8 cellular contexts compared by ENCODE assay signal in genomic region chr11:44568706-44569473, GRCh38. TPM values are rescaled to one million over a fixed set of nuclear protein-coding genes. Genes with fewer than 3 reads are reported as not detected.
A peak's percentile ranks its signal among the peaks of the same experiment; 100 is the strongest.
DNase-seq lines count a peak whose midpoint lies in the region; ATAC-seq and TF ChIP-seq lines count a peak whose summit lies in the region.

No MANE protein-coding gene starts in this region.

- no peaks in the 10 kb centered on the region for H3K27me3 Mint-ChIP-seq in activated CD8-positive, alpha-beta T cell treated with anti-CD3 and anti-CD28 coated beads, Interleukin-2, amount 10 ng/mL, durations not matched to agents 7 days and 5 days (ENCODE audit: low read depth)
- no peaks in the 10 kb centered on the region for H3K27me3 Mint-ChIP-seq in natural killer cell treated with Interleukin-12 subunit alpha and Interleukin-12 subunit beta and Interleukin-15 and Interleukin-18, amount 100 ng/mL, for 72 hours
- no peaks in the 10 kb centered on the region for H3K27me3 Mint-ChIP-seq in stimulated activated naive CD8-positive, alpha-beta T cell treated with anti-CD3 and anti-CD28 coated beads, Interleukin-15, amount 100 ng/mL, for 72 hours

- H3K4me2 ChIP-seq in Loucy (ENCODE audit: low read depth, low read length, poor library complexity, severe bottlenecking) = peak overlapping the region; percentile 94

- peak overlapping the region; percentile 87 for H3K4me3 Mint-ChIP-seq in activated CD8-positive, alpha-beta T cell treated with anti-CD3 and anti-CD28 coated beads, Interleukin-2, amount 10 ng/mL, durations not matched to agents 7 days and 5 days
- H3K4me3 Mint-ChIP-seq in natural killer cell treated with Interleukin-12 subunit alpha and Interleukin-12 subunit beta and Interleukin-15 and Interleukin-18, amount 100 ng/mL, for 72 hours = peak overlapping the region; percentile 79
- H3K4me3 Mint-ChIP-seq in stimulated activated naive CD8-positive, alpha-beta T cell treated with anti-CD3 and anti-CD28 coated beads, Interleukin-15, amount 100 ng/mL, for 72 hours = peak overlapping the region; percentile 88 to 92

- no peaks in the 10 kb centered on the region for H3K9me2 ChIP-seq in Loucy (replicated peaks; ENCODE audit: low read depth, low read length)

- CTCF ChIA-PET in activated CD8-positive, alpha-beta T cell treated with anti-CD3 and anti-CD28 coated beads, Interleukin-2, amount 10 ng/mL, durations not matched to agents 7 days and 5 days (lab: Charles Lee) = interaction anchor here (0.9 to 3.5 kb wide), 6 partner anchors 9 to 48 kb away, joined by 3 to 18 read pairs (median 8); no protein-coding TSS in a partner anchor

- H3K27ac Mint-ChIP-seq in activated CD8-positive, alpha-beta T cell treated with anti-CD3 and anti-CD28 coated beads, Interleukin-2, amount 10 ng/mL, durations not matched to agents 7 days and 5 days = peak overlapping the region; percentile 84
- H3K27ac Mint-ChIP-seq in natural killer cell treated with Interleukin-12 subunit alpha and Interleukin-12 subunit beta and Interleukin-15 and Interleukin-18, amount 100 ng/mL, for 72 hours = peak overlapping the region; percentile 76 to 89
- H3K27ac Mint-ChIP-seq in stimulated activated naive CD8-positive, alpha-beta T cell treated with anti-CD3 and anti-CD28 coated beads, Interleukin-15, amount 100 ng/mL, for 72 hours = peak overlapping the region; percentile 83 to 94

- H4K20me1 ChIP-seq in Loucy (ENCODE audit: insufficient read depth, low read length, poor library complexity, severe bottlenecking) = peaks cover 13% of the 10 kb centered on the region

- POLR2A ChIA-PET in activated CD8-positive, alpha-beta T cell treated with anti-CD3 and anti-CD28 coated beads, Interleukin-2, amount 10 ng/mL, durations not matched to agents 7 days and 5 days (lab: Charles Lee) = interaction anchor here (0.6 to 1.7 kb wide), 8 partner anchors 9 to 1210 kb away, joined by 3 to 12 read pairs (median 4); partner anchors contain the start of gene TTC17

- H3K4me1 ChIP-seq in Loucy (ENCODE audit: insufficient read depth, low read length, poor library complexity, severe bottlenecking) = peaks cover 81% of the 10 kb centered on the region

- H3K36me3 Mint-ChIP-seq in activated CD8-positive, alpha-beta T cell treated with anti-CD3 and anti-CD28 coated beads, Interleukin-2, amount 10 ng/mL, durations not matched to agents 7 days and 5 days (ENCODE audit: low read depth) = peaks cover 38% of the 10 kb centered on the region
- H3K36me3 Mint-ChIP-seq in natural killer cell treated with Interleukin-12 subunit alpha and Interleukin-12 subunit beta and Interleukin-15 and Interleukin-18, amount 100 ng/mL, for 72 hours = no peaks in the 10 kb centered on the region

- peaks cover 11% of the 10 kb centered on the region for H3F3A ChIP-seq in Loucy (ENCODE audit: low read depth)

- H3K9ac ChIP-seq in Loucy (ENCODE audit: low read depth, low read length, poor library complexity, severe bottlenecking) = peak overlapping the region; percentile 97

- H3K9me3 Mint-ChIP-seq in activated CD8-positive, alpha-beta T cell treated with anti-CD3 and anti-CD28 coated beads, Interleukin-2, amount 10 ng/mL, durations not matched to agents 7 days and 5 days (ENCODE audit: insufficient read depth) = no peaks in the 10 kb centered on the region
- no peaks in the 10 kb centered on the region for H3K9me3 Mint-ChIP-seq in natural killer cell treated with Interleukin-12 subunit alpha and Interleukin-12 subunit beta and Interleukin-15 and Interleukin-18, amount 100 ng/mL, for 72 hours
- H3K9me3 Mint-ChIP-seq in stimulated activated naive CD8-positive, alpha-beta T cell treated with anti-CD3 and anti-CD28 coated beads, Interleukin-15, amount 100 ng/mL, for 72 hours = peaks cover 9 to 13% of the 10 kb centered on the region in 2 donors

- H2AFZ ChIP-seq in Loucy (ENCODE audit: low read length) = no peak overlapping the region

- H3K79me2 ChIP-seq in Loucy (ENCODE audit: insufficient read depth, low read length) = peaks cover 88% of the 10 kb centered on the region

- no peaks in the 10 kb centered on the region for H3K9me3 ChIP-seq in Loucy (ENCODE audit: insufficient read depth, low read depth, low read length)

- ATAC-seq in GM21825 (IDR thresholded peaks at IDR 0.05; ENCODE audit: unreplicated experiment) = peak; percentile 46
- peak; percentile 47 for ATAC-seq in activated CD8-positive, alpha-beta T cell treated with anti-CD3 and anti-CD28 coated beads, Interleukin-2, amount 10 ng/mL, durations not matched to agents 7 days and 5 days
- ATAC-seq in natural killer cell treated with Interleukin-12 subunit alpha and Interleukin-12 subunit beta and Interleukin-15 and Interleukin-18, amount 100 ng/mL, for 72 hours = peak; percentile 79 to 84
- peak; percentile 83 for ATAC-seq in stimulated activated naive CD8-positive, alpha-beta T cell treated with anti-CD3 and anti-CD28 coated beads, Interleukin-15, amount 100 ng/mL, for 72 hours

- no peaks in the 10 kb centered on the region for H3K27me3 ChIP-seq in Loucy (ENCODE audit: insufficient read depth, low read length, poor library complexity, severe bottlenecking)

- H3K36me3 ChIP-seq in Loucy (ENCODE audit: insufficient read depth, low read length) = no peaks in the 10 kb centered on the region

- peak; percentile 69 for DNase-seq in ELF-1 (ENCODE audit: low read depth, low spot score)
- peak; percentile 89 for DNase-seq in activated CD8-positive, alpha-beta T cell treated with anti-CD3 and anti-CD28 coated beads, Interleukin-2, amount 10 ng/mL, durations not matched to agents 7 days and 5 days
- DNase-seq in effector CD8-positive, alpha-beta T cell (lab: John Stamatoyannopoulos, UW) = peak; percentile 39
- DNase-seq in natural killer cell treated with Interleukin-12 subunit alpha and Interleukin-12 subunit beta and Interleukin-15 and Interleukin-18, amount 100 ng/mL, for 72 hours (ENCODE audit: low spot score) = peak; percentile 94
- peak; percentile 84 to 95 for DNase-seq in stimulated activated naive CD8-positive, alpha-beta T cell treated with anti-CD3 and anti-CD28 coated beads, Interleukin-15, amount 100 ng/mL, for 72 hours
- no peak for DNase-seq in NCI-H526 treated with DMSO at 0.1 percent for 48 hours (lab: John Stamatoyannopoulos, UW)

- peak overlapping the region; percentile 96 for H3K4me3 ChIP-seq in Loucy (ENCODE audit: low read length, poor library complexity, severe bottlenecking)

- no peak for TF ChIP-seq CTCF in Loucy (conservative IDR thresholded peaks at IDR 0.05; ENCODE audit: low read length)

- peaks cover 93% of the 10 kb centered on the region for H3K4me1 Mint-ChIP-seq in activated CD8-positive, alpha-beta T cell treated with anti-CD3 and anti-CD28 coated beads, Interleukin-2, amount 10 ng/mL, durations not matched to agents 7 days and 5 days (ENCODE audit: low read depth)
- H3K4me1 Mint-ChIP-seq in natural killer cell treated with Interleukin-12 subunit alpha and Interleukin-12 subunit beta and Interleukin-15 and Interleukin-18, amount 100 ng/mL, for 72 hours (ENCODE audit: low read depth in 2 of 2) = peaks cover 56 to 75% of the 10 kb centered on the region in 2 donors
- peaks cover 82% of the 10 kb centered on the region for H3K4me1 Mint-ChIP-seq in stimulated activated naive CD8-positive, alpha-beta T cell treated with anti-CD3 and anti-CD28 coated beads, Interleukin-15, amount 100 ng/mL, for 72 hours

RNA-seq across cellular contexts. Expression of gene CD82, which starts 3.4 kb away (rescaled TPM):
- 10 to 100 TPM; 68.2 to 72.9 TPM for total RNA-seq in activated CD8-positive, alpha-beta T cell treated with anti-CD3 and anti-CD28 coated beads, Interleukin-2, amount 10 ng/mL, durations not matched to agents 7 days and 5 days
- 100 to 1,000 TPM in 1 of 2 donors, 10 to 100 TPM in 1; 39.3 to 158 TPM for total RNA-seq in natural killer cell treated with Interleukin-12 subunit alpha and Interleukin-12 subunit beta and Interleukin-15 and Interleukin-18, amount 100 ng/mL, for 72 hours
